Comparison of ENCODE assay signal across 1 cellular context in genomic region chr11:111303476-111303875, GRCh38.
A peak's percentile ranks its signal among the peaks of the same experiment; 100 is the strongest.
TF ChIP-seq lines count a peak whose summit lies in the region.

No MANE protein-coding gene starts in this region.

TF ChIP-seq in HepG2, 621 proteins besides CTCF, POLR2A, EP300 and RAD21:
- TF ChIP-seq RARA (CRISPR knock-in tag; IDR thresholded peaks at IDR 0.05) (peak; percentile 49; the same call in 1 of the 2 replicates), ZNF777 (CRISPR knock-in tag; IDR thresholded peaks at IDR 0.05) (no peak), CHD4 (IDR thresholded peaks at IDR 0.05; ENCODE audit: borderline replicate concordance, low read length) (no peak), ZFYVE20 (CRISPR knock-in tag; IDR thresholded peaks at IDR 0.05; ENCODE audit: borderline replicate concordance, low read depth) (no peak), SPEN (CRISPR knock-in tag; IDR thresholded peaks at IDR 0.05; ENCODE audit: low read depth) (no peak), ELF1 (CRISPR knock-in tag; IDR thresholded peaks at IDR 0.05) (peak; percentile 52), U2AF1 (optimal IDR thresholded peaks at IDR 0.05; ENCODE audit: low read depth, low read length) (no peak), SOX6 (IDR thresholded peaks at IDR 0.05) (no peak), SOX6 (CRISPR knock-in tag; IDR thresholded peaks at IDR 0.05) (no peak), ELF4 (CRISPR knock-in tag; IDR thresholded peaks at IDR 0.05; ENCODE audit: borderline replicate concordance) (0 out of 2 replicates have a peak, but pooled peaks have one; percentile 20), MXD1 (CRISPR knock-in tag; IDR thresholded peaks at IDR 0.05) (no peak), THYN1 (CRISPR knock-in tag; IDR thresholded peaks at IDR 0.05; ENCODE audit: borderline replicate concordance, low read depth) (no peak), TMF1 (CRISPR knock-in tag; IDR thresholded peaks at IDR 0.05; ENCODE audit: low read depth) (no peak), ZFY (CRISPR knock-in tag; IDR thresholded peaks at IDR 0.05) (no peak), NFIC (IDR thresholded peaks at IDR 0.05; ENCODE audit: low read length) (peak; percentile 27; the same call in 1 of the 2 replicates), MIXL1 (CRISPR knock-in tag; IDR thresholded peaks at IDR 0.05) (no peak), GRHL1 (CRISPR knock-in tag; conservative IDR thresholded peaks at IDR 0.05) (no peak), ZNF501 (CRISPR knock-in tag; IDR thresholded peaks at IDR 0.05) (no peak), POLR2AphosphoS5 (IDR thresholded peaks at IDR 0.05; ENCODE audit: low read depth, low read length) (0 out of 2 replicates have a peak, but pooled peaks have one; percentile 13), ZNF292 (CRISPR knock-in tag; IDR thresholded peaks at IDR 0.05; ENCODE audit: borderline replicate concordance, low read depth) (0 out of 2 replicates have a peak, but pooled peaks have one; percentile 16), ZNF788 (CRISPR knock-in tag; IDR thresholded peaks at IDR 0.05; ENCODE audit: borderline replicate concordance) (no peak), NR2F6 (IDR thresholded peaks at IDR 0.05) (0 out of 2 replicates have a peak, but pooled peaks have one; percentile 4), NR2F6 (CRISPR knock-in tag; IDR thresholded peaks at IDR 0.05) (no peak), POLR2G (IDR thresholded peaks at IDR 0.05; ENCODE audit: low read depth, low read length) (peak; percentile 55; the same call in 1 of the 2 replicates), CREB1 (IDR thresholded peaks at IDR 0.05) (no peak), CREB1 (CRISPR knock-in tag; IDR thresholded peaks at IDR 0.05) (no peak), ELF3 (CRISPR knock-in tag; IDR thresholded peaks at IDR 0.05) (peak; percentile 68), ZNF839 (CRISPR knock-in tag; IDR thresholded peaks at IDR 0.05; ENCODE audit: borderline replicate concordance) (no peak), NKX3-1 (CRISPR knock-in tag; IDR thresholded peaks at IDR 0.05) (no peak)
